In genomic region chr1:48471103-48471502, GRCh38 we compare ENCODE assay signal across 8 cellular contexts. TPM values are rescaled to one million over a fixed set of nuclear protein-coding genes. Genes with fewer than 3 reads are reported as not detected.
A peak's percentile ranks its signal among the peaks of the same experiment; 100 is the strongest.
DNase-seq lines count a peak whose midpoint lies in the region; ATAC-seq, FAIRE-seq and TF ChIP-seq lines count a peak whose summit lies in the region.

No MANE protein-coding gene starts in this region.

- H3K9me2 ChIP-seq in OCI-LY7 (ENCODE audit: insufficient read depth, low read length): no peaks in the 10 kb centered on the region

- H3K4me1 ChIP-seq in A673 (ENCODE audit: insufficient read depth, low read length, poor library complexity, severe bottlenecking) (peaks cover 10% of the 10 kb centered on the region), OCI-LY7 (ENCODE audit: insufficient read depth, low read length, poor library complexity, severe bottlenecking) (peaks cover 5% of the 10 kb centered on the region), endothelial cell of umbilical vein (ENCODE audit: control insufficient read depth, extremely low read depth, insufficient read depth, low read length) (peaks cover 29% of the 10 kb centered on the region)
- H3K4me1 ChIP-seq in naive thymus-derived CD4-positive, alpha-beta T cell (ENCODE audit: control insufficient read depth in 2 of 2, insufficient read depth in 2 of 2, low read length in 2 of 2): peaks cover 6 to 23% of the 10 kb centered on the region in 2 donors

- H3K79me2 ChIP-seq in OCI-LY7 (ENCODE audit: insufficient read depth, low read depth, low read length) (no peaks in the 10 kb centered on the region), endothelial cell of umbilical vein (ENCODE audit: control insufficient read depth, insufficient read depth, low read length) (no peaks in the 10 kb centered on the region)

- H3K9ac ChIP-seq in endothelial cell of umbilical vein (replicated peaks; ENCODE audit: extremely low read depth, insufficient read depth, low read length): peak overlapping the region; percentile 49

- DNase-seq in A673 (ENCODE audit: low spot score) (no peak), OCI-LY7 (ENCODE audit: low spot score) (no peak), endothelial cell of umbilical vein (ENCODE audit: low read depth, low spot score) (peak; percentile 5), putamen (ENCODE audit: low spot score) (no peak), NCI-H226 (no peak), GOT3 (lab: John Stamatoyannopoulos, UW) (no peak), NCI-H510A (lab: John Stamatoyannopoulos, UW) (no peak)
- peak in 1 of 9 donors; percentile 1 for DNase-seq in naive thymus-derived CD4-positive, alpha-beta T cell

- peak overlapping the region; percentile 23 to 92 (median 88) for H3K27ac Mint-ChIP-seq in naive thymus-derived CD4-positive, alpha-beta T cell

- H3K9me3 Mint-ChIP-seq in naive thymus-derived CD4-positive, alpha-beta T cell: peaks cover 0 to 6% (median 0%) of the 10 kb centered on the region in 11 donors

- H3K36me3 Mint-ChIP-seq in naive thymus-derived CD4-positive, alpha-beta T cell: no peaks in the 10 kb centered on the region

- TF ChIP-seq CTCF in A673 (conservative IDR thresholded peaks at IDR 0.05; ENCODE audit: low read depth, low read length) (no peak), OCI-LY7 (conservative IDR thresholded peaks at IDR 0.05; ENCODE audit: low read length) (no peak), endothelial cell of umbilical vein (IDR thresholded peaks at IDR 0.05; ENCODE audit: extremely low read depth in 1 of 2, insufficient read depth in 1 of 2, low read depth in 1 of 2, low read length in 2 of 2) (no peak)

- POLR2A ChIA-PET in A673 (lab: Charles Lee; ENCODE audit: low non-redundant PET) (no interaction called here), OCI-LY7 (lab: Charles Lee) (no interaction called here), endothelial cell of umbilical vein (lab: Charles Lee) (interaction anchor here (0.6 kb wide), 1 partner anchor 26 kb away, joined by 3 read pairs; no protein-coding TSS in a partner anchor)
- POLR2A ChIA-PET in naive thymus-derived CD4-positive, alpha-beta T cell (lab: Charles Lee): no interaction called here

- H3K4me3 ChIP-seq in A673 (ENCODE audit: low read depth, low read length, poor library complexity, severe bottlenecking): peak overlapping the region; percentile 77
- no peak overlapping the region for H3K4me3 ChIP-seq in OCI-LY7 (ENCODE audit: low read depth, low read length, poor library complexity, severe bottlenecking)
- H3K4me3 ChIP-seq in endothelial cell of umbilical vein (replicated peaks in 1 of 3; ENCODE audit: insufficient read depth in 1 of 3, low read depth in 1 of 3, low read length in 3 of 3): peak overlapping the region in 2 of 3 experiments; percentile 77 to 81
- peak overlapping the region; percentile 82 for H3K4me3 ChIP-seq in naive thymus-derived CD4-positive, alpha-beta T cell (ENCODE audit: low read length)

- BruUV-seq in A673 (replicated peaks; lab: Mats Ljungman, UMichigan) (no TSS peak), OCI-LY7 (replicated peaks; lab: Mats Ljungman, UMichigan) (no TSS peak), endothelial cell of umbilical vein (replicated peaks; lab: Mats Ljungman, UMichigan) (no TSS peak)

- H3K4me2 ChIP-seq in OCI-LY7 (ENCODE audit: low read length) (no peak overlapping the region), endothelial cell of umbilical vein (ENCODE audit: insufficient read depth, low read length) (peak overlapping the region; percentile 85)

- no peak for TF ChIP-seq POLR2A in endothelial cell of umbilical vein (IDR thresholded peaks at IDR 0.05; ENCODE audit: low read depth, low read length)

- H3K36me3 ChIP-seq in A673 (ENCODE audit: insufficient read depth, low read length, poor library complexity, severe bottlenecking) (no peaks in the 10 kb centered on the region), OCI-LY7 (ENCODE audit: insufficient read depth, low read length) (no peaks in the 10 kb centered on the region), endothelial cell of umbilical vein (ENCODE audit: control insufficient read depth in 2 of 2, extremely low read depth in 1 of 2, insufficient read depth in 2 of 2, low read length in 2 of 2) (no peaks in the 10 kb centered on the region)
- H3K36me3 ChIP-seq in naive thymus-derived CD4-positive, alpha-beta T cell (ENCODE audit: control insufficient read depth in 2 of 3, insufficient read depth in 3 of 3, low read length in 3 of 3): no peaks in the 10 kb centered on the region

- H3K9me3 ChIP-seq in A673 (ENCODE audit: low read depth, low read length, poor library complexity, severe bottlenecking) (no peaks in the 10 kb centered on the region), OCI-LY7 (ENCODE audit: low read length) (0 out of 2 replicates have a peak, but pooled peaks cover 4% of the 10 kb centered on the region), endothelial cell of umbilical vein (replicated peaks; ENCODE audit: control insufficient read depth, insufficient read depth, low read length) (no peaks in the 10 kb centered on the region)
- no peaks in the 10 kb centered on the region for H3K9me3 ChIP-seq in naive thymus-derived CD4-positive, alpha-beta T cell (ENCODE audit: control insufficient read depth in 2 of 3, low read length in 3 of 3)

- intact Hi-C loops in A673 (cut with micrococcal nuclease; ENCODE audit: unreplicated experiment): no loop called here
- intact Hi-C loops in OCI-LY7 (cut with micrococcal nuclease; ENCODE audit: unreplicated experiment): no loop called here
- intact Hi-C loops in endothelial cell of umbilical vein (cut with micrococcal nuclease): loop anchor here (2.0 kb wide), 1 partner anchor 40 kb away; no protein-coding TSS in a partner anchor
- intact Hi-C loops in naive thymus-derived CD4-positive, alpha-beta T cell (cut with micrococcal nuclease): loop anchor here (5.0 kb wide), 2 partner anchors 306 to 1754 kb away; partner anchors contain the start of genes BEND5 (in 1 of the 2) and EFCAB14 (in 1 of the 2)

- dilution Hi-C loops in endothelial cell of umbilical vein (cut with MboI; ENCODE audit: extremely low pct_ligation_motif_present, low sequenced_read_pairs): no loop called here

- peak overlapping the region; percentile 100; the same call in 1 of the 2 replicates for H2AFZ ChIP-seq in OCI-LY7 (ENCODE audit: low read length)
- peak overlapping the region; percentile 100 for H2AFZ ChIP-seq in endothelial cell of umbilical vein (ENCODE audit: low read depth, low read length)

- no peaks in the 10 kb centered on the region for H3K9me1 ChIP-seq in endothelial cell of umbilical vein (replicated peaks; ENCODE audit: control insufficient read depth, extremely low read depth, insufficient read depth, low read length)

- FAIRE-seq in endothelial cell of umbilical vein (lab: Jason Lieb, UNC): no peak

- no peak overlapping the region for H3K27ac ChIP-seq in A673 (ENCODE audit: low read depth, low read length, poor library complexity, severe bottlenecking)
- no peak overlapping the region for H3K27ac ChIP-seq in OCI-LY7 (ENCODE audit: low read depth, low read length, poor library complexity, severe bottlenecking)
- no peak overlapping the region for H3K27ac ChIP-seq in endothelial cell of umbilical vein (ENCODE audit: insufficient read depth, low read depth, low read length)
- peak overlapping the region; percentile 75 for H3K27ac ChIP-seq in naive thymus-derived CD4-positive, alpha-beta T cell (ENCODE audit: low read depth, low read length)

- H3K4me1 Mint-ChIP-seq in naive thymus-derived CD4-positive, alpha-beta T cell: peaks cover 22 to 47% (median 35%) of the 10 kb centered on the region in 7 donors

- no peaks in the 10 kb centered on the region for H3K27me3 ChIP-seq in A673 (replicated peaks; ENCODE audit: insufficient read depth, low read depth, low read length, poor library complexity)
- H3K27me3 ChIP-seq in endothelial cell of umbilical vein (ENCODE audit: control insufficient read depth in 2 of 2, insufficient read depth in 2 of 2, low read length in 2 of 2): peaks cover 0 to 1% of the 10 kb centered on the region in 2 experiments
- H3K27me3 ChIP-seq in naive thymus-derived CD4-positive, alpha-beta T cell (ENCODE audit: control insufficient read depth in 2 of 2, insufficient read depth in 2 of 2, low read length in 2 of 2): no peaks in the 10 kb centered on the region

- peaks cover 0 to 29% (median 0%) of the 10 kb centered on the region in 5 donors for H3K27me3 Mint-ChIP-seq in naive thymus-derived CD4-positive, alpha-beta T cell

- H4K20me1 ChIP-seq in OCI-LY7 (ENCODE audit: insufficient read depth, low read length) (no peaks in the 10 kb centered on the region), endothelial cell of umbilical vein (replicated peaks; ENCODE audit: control insufficient read depth, extremely low read depth, insufficient read depth, low read length) (no peaks in the 10 kb centered on the region)

- H3K4me3 Mint-ChIP-seq in naive thymus-derived CD4-positive, alpha-beta T cell: peak overlapping the region; percentile 83 to 96 (median 92)

- ATAC-seq in naive thymus-derived CD4-positive, alpha-beta T cell: no peak

- CTCF ChIA-PET in A673 (lab: Charles Lee) (no interaction called here), OCI-LY7 (lab: Charles Lee; ENCODE audit: unreplicated experiment) (no interaction called here), endothelial cell of umbilical vein (lab: Charles Lee) (interaction anchor here (1.0 to 1.6 kb wide), 6 partner anchors 10 to 268 kb away, joined by 3 to 24 read pairs (median 7); no protein-coding TSS in a partner anchor)
- CTCF ChIA-PET in naive thymus-derived CD4-positive, alpha-beta T cell (lab: Charles Lee): no interaction called here

TF ChIP-seq in endothelial cell of umbilical vein, 7 proteins besides CTCF, POLR2A, EP300 and RAD21 (continues in another document):
- TF ChIP-seq FOS (IDR thresholded peaks at IDR 0.05; ENCODE audit: borderline replicate concordance, insufficient read depth, low read length) (no peak), JUN (IDR thresholded peaks at IDR 0.05; ENCODE audit: borderline replicate concordance, insufficient read depth, insufficient read length, low read depth) (no peak), POLR2AphosphoS5 (IDR thresholded peaks at IDR 0.05; ENCODE audit: insufficient read depth, low read depth, low read length) (no peak), GATA2 (IDR thresholded peaks at IDR 0.05; ENCODE audit: insufficient read depth, insufficient read length, low read depth, low read length) (no peak)

RNA-seq across cellular contexts. Expression of gene SPATA6, which starts 0.9 kb away (rescaled TPM):
- total RNA-seq in A673 (2021): 2.7 and 8.6 TPM in 2 replicates
- total RNA-seq in OCI-LY7 (2014; rRNA removed; shearing (Covaris generic)): 0.54 TPM in 1 of 2 replicates, not detected in the other
- 1.7 and 2.5 TPM in 2 replicates for total RNA-seq in OCI-LY7 (2022)
- total RNA-seq in endothelial cell of umbilical vein: 4.9 and 10.5 TPM in 2 replicates
- polyA plus RNA-seq in endothelial cell of umbilical vein: 0.41 and 0.79 TPM in 2 replicates
- 1.1 and 1.4 TPM in 2 replicates for polyA plus RNA-seq in endothelial cell of umbilical vein (2011; cell fraction: cytosol; rRNA removed)
- polyA plus RNA-seq in endothelial cell of umbilical vein (2011; cell fraction: nucleus; rRNA removed): 2.6 and 2.8 TPM in 2 replicates
- polyA plus RNA-seq in endothelial cell of umbilical vein (2012): 1.3 and 1.6 TPM in 2 replicates
- polyA minus RNA-seq in endothelial cell of umbilical vein: 2.1 and 7.2 TPM in 2 replicates
- not detected for polyA minus RNA-seq in endothelial cell of umbilical vein (2011; cell fraction: cytosol; rRNA and poly(A)+ RNA removed)
- 7.2 and 8.6 TPM in 2 replicates for polyA minus RNA-seq in endothelial cell of umbilical vein (2011; cell fraction: nucleus; rRNA and poly(A)+ RNA removed)
- 10 to 100 TPM in 1 of 5 experiments, 1 to 10 TPM in 4; 1.0 to 11.2 (median 5.4) TPM for total RNA-seq in naive thymus-derived CD4-positive, alpha-beta T cell
- 1 to 10 TPM; 2.4 TPM for polyA plus RNA-seq in naive thymus-derived CD4-positive, alpha-beta T cell

Comparison
In these comparisons a context has a peak if more than half of its experiments do, and no peak if none do; other contexts are left out.
1. intact Hi-C loops: an anchor here in endothelial cell of umbilical vein (2.0 kb wide) and naive thymus-derived CD4-positive, alpha-beta T cell (5.0 kb wide); none called in A673 and OCI-LY7.